ENCODE assay signal across 8 cellular contexts in the genomic region with DNA sequence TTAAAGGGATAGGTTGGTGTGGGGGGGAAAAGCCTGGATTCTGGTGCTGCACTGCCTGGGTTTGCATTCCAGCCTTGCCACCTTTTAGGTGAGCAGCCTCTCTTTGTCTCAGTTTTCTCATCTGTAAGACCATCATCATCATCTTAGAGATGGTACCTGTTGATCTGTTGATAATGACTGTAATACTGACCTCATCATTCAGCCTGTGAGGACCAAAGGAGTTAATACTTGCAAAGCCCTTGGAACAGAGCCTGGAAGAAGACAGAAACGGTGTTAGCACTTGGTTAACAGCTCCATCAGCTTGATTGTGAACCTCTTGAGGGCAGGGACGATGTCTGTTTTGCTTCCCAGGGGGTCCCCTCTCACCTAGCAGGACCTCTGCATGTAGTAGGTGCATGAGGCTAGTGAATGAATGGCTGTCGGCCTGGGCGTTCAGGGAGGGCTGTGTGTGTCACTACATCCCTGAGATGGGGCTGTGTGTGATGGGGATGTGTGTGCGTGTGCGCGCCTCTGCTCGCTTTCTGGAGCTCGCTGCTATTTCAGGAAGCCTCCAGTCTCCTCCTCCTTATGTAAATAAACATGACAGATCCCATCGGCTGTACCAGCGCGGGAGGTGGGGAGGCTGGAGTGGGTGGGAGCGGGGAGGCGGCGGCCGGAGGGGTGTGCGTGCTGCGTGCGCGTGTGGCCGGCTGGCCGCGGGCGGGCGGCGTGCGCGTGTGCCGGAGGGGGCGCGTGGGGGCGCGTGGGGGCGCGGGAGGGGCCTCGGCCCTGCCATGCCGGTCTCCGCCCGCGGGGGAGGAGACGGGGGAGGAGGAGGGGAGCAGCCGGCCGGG.
DNase-seq lines count a peak whose midpoint lies in the region; ATAC-seq and TF ChIP-seq lines count a peak whose summit lies in the region.

No MANE protein-coding gene starts in this region.

- peaks cover 0 to 4% (median 0%) of the 10 kb centered on the region in 5 experiments for H3K9me3 Mint-ChIP-seq in brain

- in situ Hi-C loops in HAP-1 (cut with MboI; ENCODE audit: low sequenced_read_pairs), result no loop called here

- no peaks in the 10 kb centered on the region for H4K20me1 ChIP-seq in PC-9 (ENCODE audit: insufficient read depth)

- H3K36me3 ChIP-seq in HAP-1 (replicated peaks), result no peaks in the 10 kb centered on the region
- no peaks in the 10 kb centered on the region for H3K36me3 ChIP-seq in PC-9 (ENCODE audit: low read depth)
- no peaks in the 10 kb centered on the region for H3K36me3 ChIP-seq in iPS-18a (ENCODE audit: control insufficient read depth, low read depth, low read length)

- H3K4me3 ChIP-seq in AG09309 (ENCODE audit: control insufficient read depth, low read depth, low read length) (peak overlapping the region; percentile 39), HAP-1 (peak overlapping the region; percentile 32), PC-9 (peak overlapping the region; percentile 49; the same call in 1 of the 2 replicates), iPS-18a (ENCODE audit: low read length) (peak overlapping the region; percentile 45), skeletal muscle cell (ENCODE audit: low read depth, low read length) (peak overlapping the region; percentile 46), lower leg skin (ENCODE audit: low read depth, poor library complexity, severe bottlenecking) (no peak overlapping the region)

- CTCF ChIA-PET in PC-9 (lab: Charles Lee), result no interaction called here

- no peak overlapping the region for H2AFZ ChIP-seq in PC-9

- no peaks in the 10 kb centered on the region for H3K9me2 ChIP-seq in PC-9 (ENCODE audit: insufficient read depth)

- no peaks in the 10 kb centered on the region for H3K9me3 ChIP-seq in HAP-1
- H3K9me3 ChIP-seq in PC-9 (ENCODE audit: insufficient read depth, low read depth), result no peaks in the 10 kb centered on the region
- no peaks in the 10 kb centered on the region for H3K9me3 ChIP-seq in iPS-18a (ENCODE audit: control insufficient read depth, low read depth, low read length)

- no peaks in the 10 kb centered on the region for H3F3A ChIP-seq in PC-9 (ENCODE audit: insufficient read depth, low read depth)

- H3K27me3 Mint-ChIP-seq in brain, result peaks cover 6% of the 10 kb centered on the region

- peak overlapping the region; percentile 79 to 83 (median 81) for H3K4me3 Mint-ChIP-seq in brain

- TF ChIP-seq CTCF in AG09309 (IDR thresholded peaks at IDR 0.05; ENCODE audit: control insufficient read depth, insufficient read depth, low read depth, low read length, missing control alignments) (no peak), PC-9 (conservative IDR thresholded peaks at IDR 0.05) (no peak), brain (conservative IDR thresholded peaks at IDR 0.05) (no peak), lower leg skin (IDR thresholded peaks at IDR 0.05) (no peak)

- H3K27me3 ChIP-seq in HAP-1 (ENCODE audit: low read depth), result no peaks in the 10 kb centered on the region
- H3K27me3 ChIP-seq in PC-9 (ENCODE audit: insufficient read depth, low read depth), result no peaks in the 10 kb centered on the region
- peaks cover 23% of the 10 kb centered on the region for H3K27me3 ChIP-seq in iPS-18a (ENCODE audit: control insufficient read depth, insufficient read depth, low read length)

- no peak overlapping the region for H3K27ac ChIP-seq in PC-9
- H3K27ac ChIP-seq in iPS-18a (ENCODE audit: low read length), result no peak overlapping the region

- H3K4me1 ChIP-seq in HAP-1 (no peaks in the 10 kb centered on the region), PC-9 (replicated peaks; ENCODE audit: insufficient read depth) (no peaks in the 10 kb centered on the region), iPS-18a (ENCODE audit: control insufficient read depth, low read depth, low read length) (no peaks in the 10 kb centered on the region)

- no peak overlapping the region for H3K9ac ChIP-seq in iPS-18a (ENCODE audit: low read length)

- ATAC-seq in GM18505 (IDR thresholded peaks at IDR 0.05; ENCODE audit: unreplicated experiment), result no peak

- peak overlapping the region; percentile 76 to 93 (median 77) for H3K27ac Mint-ChIP-seq in brain

- BruUV-seq in PC-9 (replicated peaks; lab: Mats Ljungman, UMichigan), result no TSS peak

- H3K4me1 Mint-ChIP-seq in brain, result peaks cover 63% of the 10 kb centered on the region

- H3K4me2 ChIP-seq in PC-9, result peak overlapping the region; percentile 78

- POLR2A ChIA-PET in PC-9 (lab: Charles Lee; ENCODE audit: unreplicated experiment), result interaction anchor here (0.6 kb wide), 1 partner anchor 811 kb away, joined by 12 read pairs; a partner anchor contains a TSS

- intact Hi-C loops in PC-9 (cut with micrococcal nuclease; ENCODE audit: unreplicated experiment), result no loop called here
- intact Hi-C loops in lower leg skin (cut with DNase I; ENCODE audit: low total_unique reads), result no loop called here

- WGBS in lower leg skin, 2 donors, result 9 to 10% methylated on average over 11 to 12 of the region's 43 CpGs

- no peaks in the 10 kb centered on the region for H3K36me3 Mint-ChIP-seq in brain

- DNase-seq in AG09309 (ENCODE audit: low read depth) (peak; percentile 21), HAP-1 (ENCODE audit: low spot score in 2 of 2) (peak; percentile 62 to 80), PC-9 (peak in 1 of 2 experiments; percentile 32), skeletal muscle cell (ENCODE audit: low read depth) (peak; percentile 23), lower leg skin (ENCODE audit: low spot score in 2 of 2) (no peak)

- no peaks in the 10 kb centered on the region for H3K79me2 ChIP-seq in PC-9 (ENCODE audit: low read depth)

- TF ChIP-seq POLR2A in lower leg skin (IDR thresholded peaks at IDR 0.05), result no peak
- no peak for TF ChIP-seq POLR2A in GM18505 (IDR thresholded peaks at IDR 0.05; ENCODE audit: borderline replicate concordance, extremely low read depth, insufficient read depth, insufficient read length)

Comparison
In these comparisons a context has a peak if more than half of its experiments do, and no peak if none do; other contexts are left out.
1. DNase-seq: peak in AG09309 (single experiment), HAP-1 (2 of 2) and skeletal muscle cell (single experiment); none in lower leg skin (0 of 2).